Comparison of ENCODE assay signal across 22 cellular contexts in the genomic region with DNA sequence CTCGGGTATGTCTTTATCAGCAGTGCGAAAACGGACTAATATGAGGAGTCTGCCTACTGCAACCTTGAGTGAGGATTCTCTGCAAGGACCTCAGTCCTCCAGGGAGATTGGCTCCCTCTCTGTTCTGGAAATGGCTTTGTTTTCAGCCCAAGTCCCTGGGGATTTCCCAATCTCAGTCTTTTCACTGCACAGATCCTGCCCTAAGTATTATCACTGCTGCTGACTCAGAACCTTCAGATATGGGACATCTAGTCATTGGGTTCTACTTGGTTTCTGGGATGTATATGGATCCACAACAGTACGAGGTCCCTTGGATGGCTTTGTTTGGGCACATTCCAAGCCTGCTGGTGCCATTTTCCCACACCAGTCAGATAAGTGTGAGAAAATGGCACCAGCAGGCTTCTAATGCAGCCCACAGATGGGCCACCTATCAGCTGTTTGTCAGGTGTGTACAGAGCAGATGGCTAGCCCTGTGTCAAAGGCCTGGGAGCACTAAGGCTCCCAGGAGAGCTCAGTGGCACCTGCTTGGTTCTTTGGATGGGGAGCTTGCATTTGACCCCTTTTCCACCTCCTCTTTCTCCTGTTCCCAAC. TPM values are rescaled to one million over a fixed set of nuclear protein-coding genes. Genes with fewer than 3 reads are reported as not detected.
DNase-seq lines count a peak whose midpoint lies in the region; ATAC-seq, FAIRE-seq and TF ChIP-seq lines count a peak whose summit lies in the region.
"Had no signal": no experiment of that assay in that cellular context is flagged by ENCODE, and none has a peak within 500 bp of the region (broad histone marks: within the 10 kb centered on the region; RNA-seq: fewer than 3 reads in every experiment).

No MANE protein-coding gene starts in this region.

- H3K4me3 ChIP-seq in breast epithelium (no peak overlapping the region), fibroblast of pulmonary artery (replicated peaks; ENCODE audit: low read depth, low read length) (no peak overlapping the region)
- H3K4me3 ChIP-seq: cardiac muscle cell, right lobe of liver had no signal

- BruUV-seq in MCF 10A (replicated peaks; lab: Mats Ljungman, UMichigan): no TSS peak

- POLR2A ChIA-PET in MCF 10A (lab: Yijun Ruan, JAX): interaction anchor here (2.1 kb wide), 1 partner anchor 19 kb away, joined by 8 read pairs; no protein-coding TSS in a partner anchor

- H3K27me3 Mint-ChIP-seq in MCF 10A (ENCODE audit: insufficient read depth, unreplicated experiment) (no peaks in the 10 kb centered on the region), type B pancreatic cell (no peaks in the 10 kb centered on the region)
- peaks cover 3% of the 10 kb centered on the region for H3K27me3 Mint-ChIP-seq in activated T-helper 17 cell treated with anti-CD3 and anti-CD28 coated beads, Interleukin-2, amount 50 U/mL, for 72 hours
- H3K27me3 Mint-ChIP-seq: stimulated activated naive CD8-positive, alpha-beta T cell treated with anti-CD3 and anti-CD28 coated beads, Interleukin-15, amount 100 ng/mL, for 72 hours had no signal

- H3K4me1 Mint-ChIP-seq in MCF 10A (ENCODE audit: insufficient read depth, unreplicated experiment): peaks cover 26% of the 10 kb centered on the region
- H3K4me1 Mint-ChIP-seq in activated T-helper 17 cell treated with anti-CD3 and anti-CD28 coated beads, Interleukin-2, amount 50 U/mL, for 72 hours: peaks cover 3% of the 10 kb centered on the region
- peaks cover 4% of the 10 kb centered on the region for H3K4me1 Mint-ChIP-seq in type B pancreatic cell (ENCODE audit: unreplicated experiment)
- H3K4me1 Mint-ChIP-seq: CD4-positive, CD25-positive, alpha-beta regulatory T cell; stimulated activated naive CD8-positive, alpha-beta T cell treated with anti-CD3 and anti-CD28 coated beads, Interleukin-15, amount 100 ng/mL, for 72 hours had no signal

- H3K4me3 Mint-ChIP-seq in MCF 10A (ENCODE audit: unreplicated experiment): no peak overlapping the region
- no peak overlapping the region for H3K4me3 Mint-ChIP-seq in activated T-helper 17 cell treated with anti-CD3 and anti-CD28 coated beads, Interleukin-2, amount 50 U/mL, for 72 hours
- H3K4me3 Mint-ChIP-seq in type B pancreatic cell: no peak overlapping the region
- H3K4me3 Mint-ChIP-seq: CD4-positive, CD25-positive, alpha-beta regulatory T cell; stimulated activated naive CD8-positive, alpha-beta T cell treated with anti-CD3 and anti-CD28 coated beads, Interleukin-15, amount 100 ng/mL, for 72 hours had no signal

- CTCF ChIA-PET in MCF 10A (lab: Yijun Ruan, JAX): interaction anchor here (1.1 to 1.2 kb wide), 2 partner anchors 29 to 54 kb away, joined by 3 to 4 read pairs; no protein-coding TSS in a partner anchor

- H3K27me3 ChIP-seq in breast epithelium: no peaks in the 10 kb centered on the region
- H3K27me3 ChIP-seq: cardiac muscle cell, right lobe of liver had no signal

- intact Hi-C loops in MCF 10A (cut with micrococcal nuclease) (no loop called here), breast epithelium (cut with DNase I; ENCODE audit: low total_unique reads) (no loop called here)

- TF ChIP-seq CTCF in MCF 10A (IDR thresholded peaks at IDR 0.05; ENCODE audit: unreplicated experiment): no peak
- no peak for TF ChIP-seq CTCF in breast epithelium (IDR thresholded peaks at IDR 0.05)
- no peak for TF ChIP-seq CTCF in fibroblast of pulmonary artery (IDR thresholded peaks at IDR 0.05; ENCODE audit: low read length, missing control alignments)
- no peak for TF ChIP-seq CTCF in type B pancreatic cell (conservative IDR thresholded peaks at IDR 0.05)

- TF ChIP-seq POLR2A in breast epithelium (IDR thresholded peaks at IDR 0.05): no peak

- H3K36me3 Mint-ChIP-seq in MCF 10A (ENCODE audit: insufficient read depth, unreplicated experiment) (no peaks in the 10 kb centered on the region), type B pancreatic cell (no peaks in the 10 kb centered on the region)
- no peaks in the 10 kb centered on the region for H3K36me3 Mint-ChIP-seq in activated T-helper 17 cell treated with anti-CD3 and anti-CD28 coated beads, Interleukin-2, amount 50 U/mL, for 72 hours (ENCODE audit: low read depth)
- H3K36me3 Mint-ChIP-seq: activated naive CD4-positive, alpha-beta T cell treated with anti-CD3 and anti-CD28 coated beads, Interleukin-2, amount 50 U/mL, for 72 hours; CD4-positive, CD25-positive, alpha-beta regulatory T cell had no signal

- H3K9me3 ChIP-seq in breast epithelium: no peaks in the 10 kb centered on the region
- H3K9me3 ChIP-seq: right lobe of liver had no signal

- peak; percentile 11 for ATAC-seq in activated T-helper 17 cell treated with anti-CD3 and anti-CD28 coated beads, Interleukin-2, amount 50 U/mL, for 72 hours (replicated peaks)
- ATAC-seq: activated naive CD4-positive, alpha-beta T cell treated with anti-CD3 and anti-CD28 coated beads, Interleukin-2, amount 50 U/mL, for 72 hours; left cardiac atrium; right lobe of liver; stimulated activated naive CD8-positive, alpha-beta T cell treated with anti-CD3 and anti-CD28 coated beads, Interleukin-15, amount 100 ng/mL, for 72 hours had no signal

- peak; percentile 52 for DNase-seq in MCF 10A (ENCODE audit: unreplicated experiment)
- DNase-seq in breast epithelium (ENCODE audit: low spot score in 2 of 2): no peak
- peak; percentile 68 for DNase-seq in fibroblast of pulmonary artery (ENCODE audit: low read depth)
- DNase-seq in type B pancreatic cell (ENCODE audit: extremely low spot score, unreplicated experiment): no peak
- no peak for DNase-seq in activated gamma-delta T cell (lab: John Stamatoyannopoulos, UW)
- DNase-seq in dedifferentiated amniotic fluid mesenchymal stem cell (ENCODE audit: extremely low spot score): no peak
- DNase-seq in GM19239 (ENCODE audit: insufficient read length, low spot score): no peak
- DNase-seq: ACHN; activated CD4-positive, alpha-beta T cell treated with anti-CD3 and anti-CD28 coated beads, Interleukin-2, amount 50 U/mL, for 4 hours; activated T-cell treated with anti-CD3 and anti-CD28 coated beads, Interleukin-2, amount 50 U/mL, for 1 hour; CD4-positive, CD25-positive, alpha-beta regulatory T cell; effector CD4-positive, alpha-beta T cell; left cardiac atrium; NCI-H187 treated with DMSO at 0.1 percent for 48 hours; NCI-H526 treated with DMSO at 0.1 percent for 48 hours; occipital lobe; right lobe of liver; stimulated activated CD4-positive, alpha-beta T cell treated with anti-CD3 and anti-CD28 coated beads, Interleukin-1b, Interleukin-23, amount 100 ng/mL, for 48 hours; stimulated activated naive CD8-positive, alpha-beta T cell treated with anti-CD3 and anti-CD28 coated beads, Interleukin-15, amount 100 ng/mL, for 72 hours had no signal

- no peaks in the 10 kb centered on the region for H3K36me3 ChIP-seq in breast epithelium
- H3K36me3 ChIP-seq: cardiac muscle cell, right lobe of liver had no signal

- H3K4me1 ChIP-seq in breast epithelium: peaks cover 0 to 5% of the 10 kb centered on the region in 2 donors

- H3K27ac ChIP-seq in breast epithelium: peak overlapping the region in 1 of 2 donors; percentile 93
- H3K27ac ChIP-seq: cardiac muscle cell, right lobe of liver had no signal

- no peak for FAIRE-seq in GM19239 (lab: Jason Lieb, UNC)

- H3K27ac Mint-ChIP-seq in MCF 10A (ENCODE audit: low read depth, unreplicated experiment): no peak overlapping the region
- no peak overlapping the region for H3K27ac Mint-ChIP-seq in activated T-helper 17 cell treated with anti-CD3 and anti-CD28 coated beads, Interleukin-2, amount 50 U/mL, for 72 hours
- H3K27ac Mint-ChIP-seq in type B pancreatic cell: peak overlapping the region; percentile 73
- H3K27ac Mint-ChIP-seq: activated naive CD4-positive, alpha-beta T cell treated with anti-CD3 and anti-CD28 coated beads, Interleukin-2, amount 50 U/mL, for 72 hours; CD4-positive, CD25-positive, alpha-beta regulatory T cell; stimulated activated naive CD8-positive, alpha-beta T cell treated with anti-CD3 and anti-CD28 coated beads, Interleukin-15, amount 100 ng/mL, for 72 hours had no signal

- H3K9me3 Mint-ChIP-seq in MCF 10A (ENCODE audit: unreplicated experiment) (no peaks in the 10 kb centered on the region), type B pancreatic cell (peaks cover 5% of the 10 kb centered on the region)
- no peaks in the 10 kb centered on the region for H3K9me3 Mint-ChIP-seq in activated T-helper 17 cell treated with anti-CD3 and anti-CD28 coated beads, Interleukin-2, amount 50 U/mL, for 72 hours
- H3K9me3 Mint-ChIP-seq: stimulated activated naive CD8-positive, alpha-beta T cell treated with anti-CD3 and anti-CD28 coated beads, Interleukin-15, amount 100 ng/mL, for 72 hours had no signal

RNA-seq across cellular contexts. Expression of gene ELF3, which starts 27.4 kb away (rescaled TPM):
- 0.10 and 0.33 TPM in 2 replicates for total RNA-seq in MCF 10A (2022)
- total RNA-seq in breast epithelium: 1,000 to 10,000 TPM in 1 of 3 donors, 100 to 1,000 TPM in 1, 1 to 10 TPM in 1; 1.3 to 1,061 (median 367) TPM
- under 1 TPM; 0.32 to 0.64 TPM for total RNA-seq in activated T-helper 17 cell treated with anti-CD3 and anti-CD28 coated beads, Interleukin-2, amount 50 U/mL, for 72 hours
- 237 and 498 TPM in 2 replicates for total RNA-seq in type B pancreatic cell (ENCODE audit: low replicate concordance)

RNA-seq across cellular contexts. Expression of gene RNPEP, which starts 55.4 kb away (rescaled TPM):
- total RNA-seq in MCF 10A (2022): 147 and 155 TPM in 2 replicates
- total RNA-seq in breast epithelium: 10 to 100 TPM; 43.0 to 66.7 (median 57.4) TPM
- total RNA-seq in activated T-helper 17 cell treated with anti-CD3 and anti-CD28 coated beads, Interleukin-2, amount 50 U/mL, for 72 hours: 10 to 100 TPM; 36.9 to 39.8 TPM
- 57.3 and 63.9 TPM in 2 replicates for total RNA-seq in type B pancreatic cell (ENCODE audit: low replicate concordance)

Comparison
In these comparisons a context has a peak if more than half of its experiments do, and no peak if none do; other contexts are left out.
1. DNase-seq: peak in MCF 10A (single experiment) and fibroblast of pulmonary artery (single experiment); none in breast epithelium (0 of 2), type B pancreatic cell (single experiment), activated gamma-delta T cell (single experiment), dedifferentiated amniotic fluid mesenchymal stem cell (single experiment) and GM19239 (single experiment).